ENCODE assay signal across 1 cellular context in genomic region chr15:74403590-74403919, GRCh38.
TF ChIP-seq lines count a peak whose summit lies in the region.

No MANE protein-coding gene starts in this region.

TF ChIP-seq in GM12878, 131 proteins besides CTCF, POLR2A, EP300 and RAD21:
- peak; percentile 93; the same call in 1 of the 3 replicates for TF ChIP-seq POU2F2 (IDR thresholded peaks at IDR 0.05; ENCODE audit: borderline replicate concordance, low read depth, low read length)
- no peak for TF ChIP-seq BMI1 (IDR thresholded peaks at IDR 0.05; ENCODE audit: borderline replicate concordance)
- TF ChIP-seq LARP7 (IDR thresholded peaks at IDR 0.05) = no peak
- no peak for TF ChIP-seq CBX5 (IDR thresholded peaks at IDR 0.05; ENCODE audit: low read depth)
- no peak for TF ChIP-seq ZNF24 (IDR thresholded peaks at IDR 0.05)
- TF ChIP-seq TAF1 (IDR thresholded peaks at IDR 0.05; ENCODE audit: borderline replicate concordance, low read depth, low read length) = peak; percentile 81
- no peak for TF ChIP-seq NFIC (IDR thresholded peaks at IDR 0.05; ENCODE audit: low read depth, low read length)
- no peak for TF ChIP-seq HDAC2 (IDR thresholded peaks at IDR 0.05)
- TF ChIP-seq ZNF384 (IDR thresholded peaks at IDR 0.05; ENCODE audit: borderline replicate concordance, low read depth, low read length) = no peak
- no peak for TF ChIP-seq ETV6 (conservative IDR thresholded peaks at IDR 0.05 in 1 of 2, IDR thresholded peaks at IDR 0.05 in 1 of 2; ENCODE audit: borderline replicate concordance in 1 of 2, low read depth in 1 of 2)
- no peak for TF ChIP-seq ELK1 (IDR thresholded peaks at IDR 0.05; ENCODE audit: low read depth, low read length)
- no peak for TF ChIP-seq REST (IDR thresholded peaks at IDR 0.05; ENCODE audit: low read depth, low read length)
- TF ChIP-seq POLR2AphosphoS2 (IDR thresholded peaks at IDR 0.05; ENCODE audit: low read depth, low read length) = no peak
- no peak for TF ChIP-seq CHD2 (IDR thresholded peaks at IDR 0.05; ENCODE audit: borderline replicate concordance, low read depth, low read length)
- no peak for TF ChIP-seq IKZF2 (IDR thresholded peaks at IDR 0.05)
- no peak for TF ChIP-seq SIN3A (IDR thresholded peaks at IDR 0.05; ENCODE audit: low read depth, low read length)
- TF ChIP-seq ZBED1 (IDR thresholded peaks at IDR 0.05; ENCODE audit: borderline replicate concordance) = no peak
- TF ChIP-seq IRF4 (IDR thresholded peaks at IDR 0.05; ENCODE audit: low read depth, low read length) = 0 out of 2 replicates have a peak, but pooled peaks have one; percentile 7
- TF ChIP-seq HDGF (IDR thresholded peaks at IDR 0.05) = peak; percentile 23; the same call in 1 of the 2 replicates
- no peak for TF ChIP-seq NFYA (IDR thresholded peaks at IDR 0.05; ENCODE audit: borderline replicate concordance, low read depth, low read length)
- no peak for TF ChIP-seq SUZ12 (IDR thresholded peaks at IDR 0.05; ENCODE audit: unreplicated experiment)
- TF ChIP-seq MTA2 (IDR thresholded peaks at IDR 0.05; ENCODE audit: low read depth) = no peak
- no peak for TF ChIP-seq IKZF1 (conservative IDR thresholded peaks at IDR 0.05)
- TF ChIP-seq FOXK2 (IDR thresholded peaks at IDR 0.05) = no peak
- TF ChIP-seq GATAD2B (conservative IDR thresholded peaks at IDR 0.05; ENCODE audit: low read depth) = no peak
- TF ChIP-seq ESRRA (IDR thresholded peaks at IDR 0.05; ENCODE audit: low read length) = no peak
- TF ChIP-seq IRF3 (IDR thresholded peaks at IDR 0.05) = no peak
- 0 out of 2 replicates have a peak, but pooled peaks have one; percentile 43 for TF ChIP-seq TCF12 (IDR thresholded peaks at IDR 0.05; ENCODE audit: low read depth, low read length)
- peak; percentile 61 for TF ChIP-seq SP1 (IDR thresholded peaks at IDR 0.05; ENCODE audit: low read depth, low read length)
- TF ChIP-seq RB1 (IDR thresholded peaks at IDR 0.05; ENCODE audit: borderline replicate concordance) = no peak
- no peak for TF ChIP-seq CBX3 (IDR thresholded peaks at IDR 0.05; ENCODE audit: borderline replicate concordance, low read depth)
- TF ChIP-seq CREB1 (IDR thresholded peaks at IDR 0.05; ENCODE audit: low read depth) = no peak
- no peak for TF ChIP-seq SREBF1 (IDR thresholded peaks at IDR 0.05; ENCODE audit: low read length)
- peak; percentile 18; the same call in 1 of the 2 replicates for TF ChIP-seq POLR2AphosphoS5 (IDR thresholded peaks at IDR 0.05; ENCODE audit: low read length)
- TF ChIP-seq SRF (IDR thresholded peaks at IDR 0.05; ENCODE audit: low read depth in 2 of 2, low read length in 2 of 2) = 0 out of 4 replicates have a peak, but pooled peaks of 1 of the 2 experiments have one; percentile 11
- TF ChIP-seq FOXM1 (IDR thresholded peaks at IDR 0.05; ENCODE audit: low read depth, low read length) = no peak
- no peak for TF ChIP-seq YBX1 (IDR thresholded peaks at IDR 0.05)
- TF ChIP-seq HCFC1 (IDR thresholded peaks at IDR 0.05; ENCODE audit: low read length) = no peak
- TF ChIP-seq MEF2A (IDR thresholded peaks at IDR 0.05; ENCODE audit: insufficient read depth, low read depth, low read length) = no peak
- no peak for TF ChIP-seq ZZZ3 (IDR thresholded peaks at IDR 0.05; ENCODE audit: control insufficient read depth, insufficient read length, low read depth)
- TF ChIP-seq BHLHE40 (IDR thresholded peaks at IDR 0.05; ENCODE audit: borderline replicate concordance in 1 of 2, low read depth in 2 of 2, low read length in 1 of 2) = peak; percentile 69 to 80
- TF ChIP-seq SIX5 (IDR thresholded peaks at IDR 0.05; ENCODE audit: low read depth, low read length, severe bottlenecking) = no peak
- TF ChIP-seq STAT1 (conservative IDR thresholded peaks at IDR 0.05) = no peak
- no peak for TF ChIP-seq NKRF (conservative IDR thresholded peaks at IDR 0.05)
- TF ChIP-seq ZBTB11 (CRISPR knock-in tag; IDR thresholded peaks at IDR 0.05) = no peak
- peak; percentile 19; the same call in 1 of the 2 replicates for TF ChIP-seq ZNF687 (IDR thresholded peaks at IDR 0.05)
- TF ChIP-seq MEF2B (IDR thresholded peaks at IDR 0.05; ENCODE audit: partially characterized antibody, poor library complexity, severe bottlenecking) = no peak
- no peak for TF ChIP-seq STAT3 (IDR thresholded peaks at IDR 0.05; ENCODE audit: low read depth, low read length)
- no peak for TF ChIP-seq ZSCAN29 (IDR thresholded peaks at IDR 0.05)
- TF ChIP-seq MLLT1 (IDR thresholded peaks at IDR 0.05) = peak; percentile 30; the same call in 1 of the 2 replicates
- no peak for TF ChIP-seq PBX3 (IDR thresholded peaks at IDR 0.05; ENCODE audit: insufficient replicate concordance, low read depth, low read length)
- 0 out of 2 replicates have a peak, but pooled peaks have one; percentile 14 for TF ChIP-seq SMARCA5 (IDR thresholded peaks at IDR 0.05)
TF ChIP-seq in GM12878: peak in this region for 12.
